ENCODE assay signal across 13 cellular contexts in the genomic region with DNA sequence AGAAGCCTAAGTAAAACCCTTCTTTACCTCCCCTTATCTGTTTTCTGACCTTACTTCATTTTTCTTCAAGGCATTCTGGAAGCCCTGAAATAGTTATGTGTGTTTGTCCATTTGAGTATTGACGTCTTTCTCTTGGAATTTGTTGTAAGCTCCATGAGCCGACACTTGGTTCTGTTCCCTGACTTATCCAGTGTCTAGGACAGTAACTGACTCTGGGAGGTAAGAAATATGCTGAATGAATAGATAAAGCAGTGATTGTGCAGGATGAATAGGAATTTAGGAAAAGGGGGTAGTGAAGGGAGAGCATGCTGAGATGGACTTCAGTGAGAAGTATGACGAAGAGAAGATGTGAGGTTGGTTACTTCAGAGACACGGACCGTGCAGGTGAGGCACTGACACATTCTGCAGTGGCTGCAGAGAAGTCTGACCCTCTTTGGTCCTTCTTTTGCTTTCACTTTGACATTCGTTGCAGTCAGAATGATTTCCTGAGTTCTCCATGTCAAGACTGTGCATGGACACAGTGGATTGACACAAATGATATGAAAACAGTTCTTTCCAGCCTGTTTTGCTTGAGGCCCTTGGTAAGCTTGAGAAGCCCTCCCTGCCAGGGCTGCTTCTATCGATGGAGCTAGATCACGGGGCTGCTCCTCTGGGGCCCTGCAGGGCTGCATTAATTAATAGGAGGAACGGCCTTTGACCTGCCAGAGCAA.
DNase-seq lines count a peak whose midpoint lies in the region; ATAC-seq, FAIRE-seq and TF ChIP-seq lines count a peak whose summit lies in the region.
"Had no signal": no experiment of that assay in that cellular context is flagged by ENCODE, and none has a peak within 500 bp of the region (broad histone marks: within the 10 kb centered on the region; RNA-seq: fewer than 3 reads in every experiment).

No MANE protein-coding gene starts in this region.

- H3K36me3 ChIP-seq in liver (ENCODE audit: control insufficient read depth in 4 of 4, insufficient read depth in 3 of 4, low read depth in 1 of 4, low read length in 3 of 4), result no peaks in the 10 kb centered on the region
- H3K36me3 ChIP-seq in HepG2 (replicated peaks in 1 of 2; ENCODE audit: control insufficient read depth in 1 of 2, insufficient read depth in 2 of 2, low read length in 2 of 2), result no peaks in the 10 kb centered on the region
- H3K36me3 ChIP-seq: cardiac muscle cell, neutrophil had no signal

- no peak overlapping the region for H2AFZ ChIP-seq in HepG2 (ENCODE audit: low read length)

- WGBS in liver, result 58% methylated on average over 9 of the region's 9 CpGs
- 2% methylated on average over 9 of the region's 9 CpGs for whole genome bisulfite sequencing in HepG2 (ENCODE audit: low lambda C conversion rate)

- H3K27ac ChIP-seq in liver (ENCODE audit: low read depth in 1 of 2, low read length in 2 of 2) (no peak overlapping the region), HepG2 (ENCODE audit: extremely low read length, insufficient read depth, low read length) (no peak overlapping the region), coronary artery (no peak overlapping the region)
- H3K27ac ChIP-seq: cardiac muscle cell, neutrophil had no signal

- TF ChIP-seq EP300 in HepG2 (IDR thresholded peaks at IDR 0.05; ENCODE audit: low read depth in 2 of 2, low read length in 2 of 2) (no peak), HepG2 (CRISPR knock-in tag; IDR thresholded peaks at IDR 0.05; ENCODE audit: borderline replicate concordance) (no peak)

- FAIRE-seq in HepG2 (lab: Jason Lieb, UNC), result no peak

- no peak overlapping the region for H3K4me2 ChIP-seq in HepG2 (ENCODE audit: low read depth, low read length)

- H3K79me2 ChIP-seq in HepG2 (ENCODE audit: insufficient read depth, low read length), result no peaks in the 10 kb centered on the region

- H3K27me3 ChIP-seq in liver (ENCODE audit: control insufficient read depth in 4 of 4, insufficient read depth in 4 of 4, low read length in 3 of 4), result no peaks in the 10 kb centered on the region
- no peaks in the 10 kb centered on the region for H3K27me3 ChIP-seq in HepG2 (ENCODE audit: control insufficient read depth in 1 of 2, insufficient read depth in 2 of 2, low read length in 2 of 2)
- H3K27me3 ChIP-seq: cardiac muscle cell, neutrophil had no signal

- TF ChIP-seq POLR2A in HepG2 (IDR thresholded peaks at IDR 0.05; ENCODE audit: insufficient read depth in 1 of 2, low read depth in 2 of 2, low read length in 2 of 2), result no peak

- peak overlapping the region; percentile 6 for H3K4me3 Mint-ChIP-seq in type B pancreatic cell

- no peaks in the 10 kb centered on the region for H4K20me1 ChIP-seq in HepG2 (ENCODE audit: insufficient read depth, low read length)

- POLR2A ChIA-PET in HepG2 (lab: Yijun Ruan, JAX), result no interaction called here

- no peaks in the 10 kb centered on the region for H3K4me1 ChIP-seq in liver (ENCODE audit: control insufficient read depth in 4 of 4, insufficient read depth in 4 of 4, low read length in 3 of 4)
- no peaks in the 10 kb centered on the region for H3K4me1 ChIP-seq in HepG2 (ENCODE audit: insufficient read depth, low read length)

- intact Hi-C loops in HepG2 (cut with micrococcal nuclease; ENCODE audit: unreplicated experiment), result no loop called here

- in situ Hi-C loops in HepG2 (cut with HindIII; ENCODE audit: extremely low pct_ligation_motif_present, low pct_unique_long_range_greater_than_20kb), result no loop called here

- no peaks in the 10 kb centered on the region for H3K36me3 Mint-ChIP-seq in type B pancreatic cell

- no peaks in the 10 kb centered on the region for H3K9me3 Mint-ChIP-seq in type B pancreatic cell

- TF ChIP-seq RAD21 in liver (IDR thresholded peaks at IDR 0.05), result no peak
- TF ChIP-seq RAD21 in HepG2 (CRISPR knock-in tag; IDR thresholded peaks at IDR 0.05), result no peak

- BruUV-seq in HepG2 (replicated peaks; lab: Mats Ljungman, UMichigan), result no TSS peak

- H3K4me3 ChIP-seq in liver (ENCODE audit: low read depth in 1 of 3, low read length in 3 of 3), result peak overlapping the region in 2 of 3 donors; percentile 23 to 26
- H3K4me3 ChIP-seq in HepG2 (replicated peaks in 1 of 3; ENCODE audit: insufficient read depth in 1 of 3, low read depth in 2 of 3, low read length in 3 of 3), result no peak overlapping the region
- peak overlapping the region; percentile 18 for H3K4me3 ChIP-seq in coronary artery
- H3K4me3 ChIP-seq: cardiac muscle cell had no signal

- H3K9me3 ChIP-seq in liver (ENCODE audit: control insufficient read depth in 4 of 4, low read length in 3 of 4), result no peaks in the 10 kb centered on the region
- peaks cover 88% of the 10 kb centered on the region for H3K9me3 ChIP-seq in HepG2 (ENCODE audit: low read length)
- H3K9me3 ChIP-seq: neutrophil had no signal

- peaks cover 3% of the 10 kb centered on the region for H3K27me3 Mint-ChIP-seq in type B pancreatic cell

- DNase-seq in HepG2 (ENCODE audit: low spot score) (no peak), coronary artery (ENCODE audit: low spot score) (no peak), type B pancreatic cell (ENCODE audit: extremely low spot score, unreplicated experiment) (no peak), cerebellar nuclear complex (lab: John Stamatoyannopoulos, UW) (no peak), NCI-H1436 (lab: John Stamatoyannopoulos, UW) (no peak), SIG-M5 (lab: John Stamatoyannopoulos, UW) (no peak)
- DNase-seq: activated CD8-positive, alpha-beta memory T cell treated with anti-CD3 and anti-CD28 coated beads, Interleukin-2, amount 50 U/mL, for 4 hours; NCI-H2029; SW 1271 had no signal

- peak overlapping the region; percentile 15 for H3K27ac Mint-ChIP-seq in type B pancreatic cell

- no peak for ATAC-seq in HepG2
- peak; percentile 49 for ATAC-seq in HG03039 (IDR thresholded peaks at IDR 0.05; ENCODE audit: unreplicated experiment)

- no peaks in the 10 kb centered on the region for H3K4me1 Mint-ChIP-seq in type B pancreatic cell (ENCODE audit: unreplicated experiment)

- TF ChIP-seq CTCF in liver (IDR thresholded peaks at IDR 0.05; ENCODE audit: low read depth, low read length, missing input control), result no peak
- TF ChIP-seq CTCF in HepG2 (CRISPR knock-in tag; IDR thresholded peaks at IDR 0.05), result no peak
- TF ChIP-seq CTCF in coronary artery (IDR thresholded peaks at IDR 0.05), result no peak
- no peak for TF ChIP-seq CTCF in type B pancreatic cell (conservative IDR thresholded peaks at IDR 0.05)

- CTCF ChIA-PET in HepG2 (lab: Yijun Ruan, JAX; ENCODE audit: low intra/inter-chr PET ratio, low total read pairs), result no interaction called here

- H3K9ac ChIP-seq in liver (ENCODE audit: low read depth in 1 of 2, low read length in 2 of 2), result no peak overlapping the region
- H3K9ac ChIP-seq in HepG2 (ENCODE audit: insufficient read depth, low read depth, low read length), result no peak overlapping the region

TF ChIP-seq in liver, 16 proteins besides CTCF, POLR2A, EP300 and RAD21:
- TF ChIP-seq HNF4A (conservative IDR thresholded peaks at IDR 0.05), result peak in 1 of 2 donors; percentile 8
- TF ChIP-seq, protein P1, sequence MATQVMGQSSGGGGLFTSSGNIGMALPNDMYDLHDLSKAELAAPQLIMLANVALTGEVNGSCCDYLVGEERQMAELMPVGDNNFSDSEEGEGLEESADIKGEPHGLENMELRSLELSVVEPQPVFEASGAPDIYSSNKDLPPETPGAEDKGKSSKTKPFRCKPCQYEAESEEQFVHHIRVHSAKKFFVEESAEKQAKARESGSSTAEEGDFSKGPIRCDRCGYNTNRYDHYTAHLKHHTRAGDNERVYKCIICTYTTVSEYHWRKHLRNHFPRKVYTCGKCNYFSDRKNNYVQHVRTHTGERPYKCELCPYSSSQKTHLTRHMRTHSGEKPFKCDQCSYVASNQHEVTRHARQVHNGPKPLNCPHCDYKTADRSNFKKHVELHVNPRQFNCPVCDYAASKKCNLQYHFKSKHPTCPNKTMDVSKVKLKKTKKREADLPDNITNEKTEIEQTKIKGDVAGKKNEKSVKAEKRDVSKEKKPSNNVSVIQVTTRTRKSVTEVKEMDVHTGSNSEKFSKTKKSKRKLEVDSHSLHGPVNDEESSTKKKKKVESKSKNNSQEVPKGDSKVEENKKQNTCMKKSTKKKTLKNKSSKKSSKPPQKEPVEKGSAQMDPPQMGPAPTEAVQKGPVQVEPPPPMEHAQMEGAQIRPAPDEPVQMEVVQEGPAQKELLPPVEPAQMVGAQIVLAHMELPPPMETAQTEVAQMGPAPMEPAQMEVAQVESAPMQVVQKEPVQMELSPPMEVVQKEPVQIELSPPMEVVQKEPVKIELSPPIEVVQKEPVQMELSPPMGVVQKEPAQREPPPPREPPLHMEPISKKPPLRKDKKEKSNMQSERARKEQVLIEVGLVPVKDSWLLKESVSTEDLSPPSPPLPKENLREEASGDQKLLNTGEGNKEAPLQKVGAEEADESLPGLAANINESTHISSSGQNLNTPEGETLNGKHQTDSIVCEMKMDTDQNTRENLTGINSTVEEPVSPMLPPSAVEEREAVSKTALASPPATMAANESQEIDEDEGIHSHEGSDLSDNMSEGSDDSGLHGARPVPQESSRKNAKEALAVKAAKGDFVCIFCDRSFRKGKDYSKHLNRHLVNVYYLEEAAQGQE (IDR thresholded peaks at IDR 0.05), result no peak
TF ChIP-seq in liver: peak in this region for 1.

TF ChIP-seq in HepG2, 621 proteins besides CTCF, POLR2A, EP300 and RAD21 (continues in another document):
- no peak for TF ChIP-seq ZNF556 (CRISPR knock-in tag; IDR thresholded peaks at IDR 0.05; ENCODE audit: borderline replicate concordance)
- no peak for TF ChIP-seq ZFP90 (CRISPR knock-in tag; IDR thresholded peaks at IDR 0.05; ENCODE audit: borderline replicate concordance)
- no peak for TF ChIP-seq ZNF329 (CRISPR knock-in tag; IDR thresholded peaks at IDR 0.05; ENCODE audit: low read depth)
- no peak for TF ChIP-seq TIGD3 (CRISPR knock-in tag; IDR thresholded peaks at IDR 0.05; ENCODE audit: borderline replicate concordance)
- TF ChIP-seq TGIF2 (CRISPR knock-in tag; IDR thresholded peaks at IDR 0.05), result no peak
- TF ChIP-seq ZNF34 (CRISPR knock-in tag; IDR thresholded peaks at IDR 0.05; ENCODE audit: borderline replicate concordance), result no peak
- no peak for TF ChIP-seq ZNF674 (CRISPR knock-in tag; IDR thresholded peaks at IDR 0.05; ENCODE audit: low read depth)
- no peak for TF ChIP-seq CHD4 (IDR thresholded peaks at IDR 0.05; ENCODE audit: borderline replicate concordance, low read length)
- TF ChIP-seq SUZ12 (IDR thresholded peaks at IDR 0.05; ENCODE audit: low read depth, low read length), result no peak

Comparison
In these comparisons a context has a peak if more than half of its experiments do, and no peak if none do; other contexts are left out.
1. H3K4me3 ChIP-seq: peak in liver (2 of 3) and coronary artery (single experiment); none in HepG2 (0 of 3).